Comparison of ENCODE assay signal across 1 cellular context in genomic region chr1:237042892-237043576, GRCh38.
TF ChIP-seq lines count a peak whose summit lies in the region.

No MANE protein-coding gene starts in this region.

TF ChIP-seq in HEK293, 187 proteins besides CTCF, POLR2A, EP300 and RAD21 (continued from another document):
- TF ChIP-seq ZIC2 (tag by site-specific recombination; IDR thresholded peaks at IDR 0.05) (0 out of 2 replicates have a peak, but pooled peaks have one; percentile 14), ZBTB6 (tag by site-specific recombination; IDR thresholded peaks at IDR 0.05) (no peak), ZEB2 (tag by site-specific recombination; IDR thresholded peaks at IDR 0.05) (peak; percentile 78), REPIN1 (tag by site-specific recombination; IDR thresholded peaks at IDR 0.05; ENCODE audit: low read depth) (no peak; the same call in 1 of the 2 replicates), REST (tag by site-specific recombination; IDR thresholded peaks at IDR 0.05) (0 out of 2 replicates have a peak, but pooled peaks have one; percentile 9), KLF17 (tag by site-specific recombination; IDR thresholded peaks at IDR 0.05) (no peak; the same call in 1 of the 2 replicates), ZNF654 (tag by site-specific recombination; IDR thresholded peaks at IDR 0.05; ENCODE audit: low read depth) (no peak), KLF16 (tag by site-specific recombination; IDR thresholded peaks at IDR 0.05) (0 out of 2 replicates have a peak, but pooled peaks have one; percentile 49), AEBP2 (tag by site-specific recombination; IDR thresholded peaks at IDR 0.05; ENCODE audit: borderline replicate concordance) (no peak), ZNF530 (tag by site-specific recombination; IDR thresholded peaks at IDR 0.05; ENCODE audit: low read depth) (no peak), SALL2 (tag by site-specific recombination; IDR thresholded peaks at IDR 0.05; ENCODE audit: borderline replicate concordance) (no peak), PRDM1 (tag by site-specific recombination; IDR thresholded peaks at IDR 0.05) (peak; percentile 85), ZNF221 (tag by site-specific recombination; IDR thresholded peaks at IDR 0.05; ENCODE audit: borderline replicate concordance) (no peak), ZNF266 (tag by site-specific recombination; IDR thresholded peaks at IDR 0.05; ENCODE audit: low read depth) (no peak), SP7 (tag by site-specific recombination; IDR thresholded peaks at IDR 0.05) (peak; percentile 70), ZBTB49 (tag by site-specific recombination; IDR thresholded peaks at IDR 0.05; ENCODE audit: low read depth) (no peak), ZNF561 (tag by site-specific recombination; IDR thresholded peaks at IDR 0.05; ENCODE audit: borderline replicate concordance) (peak; percentile 60; the same call in 1 of the 2 replicates), BCL11A (tag by site-specific recombination; IDR thresholded peaks at IDR 0.05; ENCODE audit: low read depth) (0 out of 2 replicates have a peak, but pooled peaks have one; percentile 9), ZNF155 (tag by site-specific recombination; IDR thresholded peaks at IDR 0.05) (no peak)
TF ChIP-seq in HEK293: peak in this region for 51.
